15 cellular contexts compared by ENCODE assay signal in genomic region chr2:174343343-174343637, GRCh38. TPM values are rescaled to one million over a fixed set of nuclear protein-coding genes. Genes with fewer than 3 reads are reported as not detected.
DNase-seq lines count a peak whose midpoint lies in the region; ATAC-seq and TF ChIP-seq lines count a peak whose summit lies in the region.
"Had no signal": no experiment of that assay in that cellular context is flagged by ENCODE, and none has a peak within 500 bp of the region (broad histone marks: within the 10 kb centered on the region; RNA-seq: fewer than 3 reads in every experiment).

No MANE protein-coding gene starts in this region.

- no peak for DNase-seq in CD4-positive, alpha-beta T cell
- no peak for DNase-seq in GM23338 (ENCODE audit: low spot score)
- DNase-seq in activated naive CD8-positive, alpha-beta T cell treated with anti-CD3 and anti-CD28 coated beads, Interleukin-2, amount 50 U/mL, for 24 hours, result no peak
- DNase-seq in mesenchymal stem cell, result peak; percentile 18
- DNase-seq in DMS153 (lab: John Stamatoyannopoulos, UW), result no peak
- no peak for DNase-seq in Calu3
- DNase-seq in posterior vena cava (ENCODE audit: low spot score), result no peak
- DNase-seq: activated T-cell treated with anti-CD3 and anti-CD28 coated beads, Interleukin-2, amount 50 U/mL, for 4 hours; dorsolateral prefrontal cortex; SIG-M5 had no signal

- no peaks in the 10 kb centered on the region for H3K9me2 ChIP-seq in GM23338 (ENCODE audit: insufficient read depth)

- H3K4me1 Mint-ChIP-seq in CD4-positive, alpha-beta T cell (ENCODE audit: low read depth), result peaks cover 40% of the 10 kb centered on the region
- H3K4me1 Mint-ChIP-seq in GM23338 (peaks cover 54% of the 10 kb centered on the region), Calu3 (ENCODE audit: low read depth, unreplicated experiment) (peaks cover 14% of the 10 kb centered on the region)
- H3K4me1 Mint-ChIP-seq in activated naive CD8-positive, alpha-beta T cell treated with anti-CD3 and anti-CD28 coated beads, Interleukin-2, amount 50 U/mL, for 24 hours, result peaks cover 32% of the 10 kb centered on the region

- H2BK120ac ChIP-seq in mesenchymal stem cell (ENCODE audit: low read depth, low read length), result no peak overlapping the region

- ATAC-seq in CD4-positive, alpha-beta T cell (ENCODE audit: poor library complexity), result no peak
- ATAC-seq in GM23338, result no peak
- no peak for ATAC-seq in activated naive CD8-positive, alpha-beta T cell treated with anti-CD3 and anti-CD28 coated beads, Interleukin-2, amount 50 U/mL, for 24 hours
- no peak for ATAC-seq in HG03139 (IDR thresholded peaks at IDR 0.05; ENCODE audit: unreplicated experiment)
- ATAC-seq: activated T-cell treated with anti-CD3 and anti-CD28 coated beads, Interleukin-2, amount 50 U/mL, for 4 hours; stimulated activated memory B cell treated with anti-CD40 and anti-IgM and Interleukin-4, amounts not matched to agents 10 μg/mL and 1 μg/mL and 100 μg/mL, for 72 hours had no signal

- POLR2A ChIA-PET in CD4-positive, alpha-beta T cell (lab: Charles Lee), result interaction anchor here (0.8 kb wide), 1 partner anchor 52 kb away, joined by 3 read pairs; the partner anchor contains the start of gene SCRN3

- H3K4me3 Mint-ChIP-seq in CD4-positive, alpha-beta T cell, result peak overlapping the region; percentile 1
- H3K4me3 Mint-ChIP-seq in GM23338 (peak overlapping the region; percentile 72), Calu3 (ENCODE audit: low read depth, unreplicated experiment) (no peak overlapping the region)
- peak overlapping the region; percentile 42 for H3K4me3 Mint-ChIP-seq in activated naive CD8-positive, alpha-beta T cell treated with anti-CD3 and anti-CD28 coated beads, Interleukin-2, amount 50 U/mL, for 24 hours
- H3K4me3 Mint-ChIP-seq: activated T-cell treated with anti-CD3 and anti-CD28 coated beads, Interleukin-2, amount 50 U/mL, for 4 hours; stimulated activated memory B cell treated with anti-CD40 and anti-IgM and Interleukin-4, amounts not matched to agents 10 μg/mL and 1 μg/mL and 100 μg/mL, for 72 hours had no signal

- no peak overlapping the region for H3K9ac ChIP-seq in mesenchymal stem cell (ENCODE audit: low read length)
- H3K9ac ChIP-seq: BLaER1 treated with 17β-estradiol and CSF1 and Interleukin-3, amounts not matched to agents 10 nM and 100 nM had no signal

- no peak overlapping the region for H2BK15ac ChIP-seq in mesenchymal stem cell (ENCODE audit: low read depth, poor library complexity, severe bottlenecking)

- WGBS in mesenchymal stem cell, result under 1% methylated on average over 4 of the region's 7 CpGs

- H3K4me3 ChIP-seq in GM23338, result peak overlapping the region; percentile 66
- no peak overlapping the region for H3K4me3 ChIP-seq in mesenchymal stem cell (ENCODE audit: insufficient read depth in 1 of 2, low read depth in 1 of 2, low read length in 2 of 2)
- H3K4me3 ChIP-seq: ascending aorta, right atrium auricular region had no signal

- no peak overlapping the region for H2BK12ac ChIP-seq in mesenchymal stem cell (ENCODE audit: low read length in 2 of 2)

- no peak overlapping the region for H4K91ac ChIP-seq in mesenchymal stem cell (ENCODE audit: low read length)

- peaks cover 27% of the 10 kb centered on the region for H3K36me3 Mint-ChIP-seq in CD4-positive, alpha-beta T cell (ENCODE audit: low read depth)
- H3K36me3 Mint-ChIP-seq in GM23338 (ENCODE audit: low read depth), result peaks cover 4% of the 10 kb centered on the region
- H3K36me3 Mint-ChIP-seq in activated naive CD8-positive, alpha-beta T cell treated with anti-CD3 and anti-CD28 coated beads, Interleukin-2, amount 50 U/mL, for 24 hours (ENCODE audit: low read depth), result peaks cover 6% of the 10 kb centered on the region
- peaks cover 6% of the 10 kb centered on the region for H3K36me3 Mint-ChIP-seq in Calu3 (ENCODE audit: insufficient read depth, unreplicated experiment)

- peaks cover 75% of the 10 kb centered on the region for H3K27me3 ChIP-seq in CD4-positive, alpha-beta T cell (ENCODE audit: control insufficient read depth, insufficient read depth, low read length)
- peaks cover 79% of the 10 kb centered on the region for H3K27me3 ChIP-seq in GM23338 (ENCODE audit: insufficient read depth)
- peaks cover 60 to 62% of the 10 kb centered on the region in 2 experiments for H3K27me3 ChIP-seq in mesenchymal stem cell (ENCODE audit: control insufficient read depth in 1 of 2, insufficient read depth in 1 of 2, low read length in 2 of 2)

- CTCF ChIA-PET in CD4-positive, alpha-beta T cell (lab: Charles Lee), result no interaction called here
- CTCF ChIA-PET in Calu3 (lab: Charles Lee), result no interaction called here

- H3F3A ChIP-seq in GM23338 (replicated peaks; ENCODE audit: low read depth), result 0 out of 2 replicates have a peak, but pooled peaks cover 6% of the 10 kb centered on the region

- H3K4me2 ChIP-seq in GM23338, result peak overlapping the region; percentile 86
- H3K4me2 ChIP-seq in mesenchymal stem cell (ENCODE audit: low read length, poor library complexity, severe bottlenecking), result peak overlapping the region; percentile 39

- no TSS peak for BruUV-seq in Calu3 (replicated peaks; lab: Mats Ljungman, UMichigan)

- H3K4ac ChIP-seq in mesenchymal stem cell (ENCODE audit: low read depth in 1 of 2, low read length in 2 of 2), result no peak overlapping the region

- no peaks in the 10 kb centered on the region for H4K20me1 ChIP-seq in GM23338 (replicated peaks; ENCODE audit: insufficient read depth)

- H3K4me1 ChIP-seq in GM23338 (ENCODE audit: insufficient read depth), result peaks cover 49% of the 10 kb centered on the region
- H3K4me1 ChIP-seq in mesenchymal stem cell (ENCODE audit: control insufficient read depth, insufficient read depth, low read depth, low read length), result peaks cover 29% of the 10 kb centered on the region

- H3K27ac ChIP-seq in CD4-positive, alpha-beta T cell (ENCODE audit: low read depth, low read length), result no peak overlapping the region
- no peak overlapping the region for H3K27ac ChIP-seq in GM23338 (ENCODE audit: low read depth)
- H3K27ac ChIP-seq in mesenchymal stem cell (ENCODE audit: low read length, poor library complexity, severe bottlenecking), result no peak overlapping the region
- H3K27ac ChIP-seq: ascending aorta; BLaER1 treated with 17β-estradiol and CSF1 and Interleukin-3, amounts not matched to agents 10 nM and 100 nM; right atrium auricular region had no signal

- H3K18ac ChIP-seq in mesenchymal stem cell (ENCODE audit: low read depth in 1 of 2, low read length in 2 of 2), result no peak overlapping the region

- H3K79me1 ChIP-seq in mesenchymal stem cell (replicated peaks; ENCODE audit: low read length, poor library complexity, severe bottlenecking), result no peaks in the 10 kb centered on the region

- no peaks in the 10 kb centered on the region for H3K9me3 Mint-ChIP-seq in CD4-positive, alpha-beta T cell
- H3K9me3 Mint-ChIP-seq in GM23338 (peaks cover 3% of the 10 kb centered on the region; the same call in 1 of the 3 replicates), Calu3 (ENCODE audit: low read depth, unreplicated experiment) (no peaks in the 10 kb centered on the region)
- H3K9me3 Mint-ChIP-seq in activated naive CD8-positive, alpha-beta T cell treated with anti-CD3 and anti-CD28 coated beads, Interleukin-2, amount 50 U/mL, for 24 hours, result no peaks in the 10 kb centered on the region
- H3K9me3 Mint-ChIP-seq: activated T-cell treated with anti-CD3 and anti-CD28 coated beads, Interleukin-2, amount 50 U/mL, for 4 hours; stimulated activated memory B cell treated with anti-CD40 and anti-IgM and Interleukin-4, amounts not matched to agents 10 μg/mL and 1 μg/mL and 100 μg/mL, for 72 hours had no signal

- H3K23ac ChIP-seq in mesenchymal stem cell (ENCODE audit: low read length in 2 of 2), result no peak overlapping the region

- TF ChIP-seq CTCF in CD4-positive, alpha-beta T cell (IDR thresholded peaks at IDR 0.05), result no peak
- TF ChIP-seq CTCF in GM23338 (conservative IDR thresholded peaks at IDR 0.05; ENCODE audit: low read depth in 2 of 2) (no peak), Calu3 (IDR thresholded peaks at IDR 0.05; ENCODE audit: unreplicated experiment) (no peak)

- no peaks in the 10 kb centered on the region for H3K79me2 ChIP-seq in GM23338 (replicated peaks; ENCODE audit: insufficient read depth)

- H3K36me3 ChIP-seq in GM23338 (ENCODE audit: insufficient read depth) (no peaks in the 10 kb centered on the region), mesenchymal stem cell (ENCODE audit: control insufficient read depth in 1 of 2, insufficient read depth in 2 of 2, low read depth in 1 of 2, low read length in 2 of 2) (peaks cover 3 to 11% of the 10 kb centered on the region in 2 experiments)

- H2AFZ ChIP-seq in GM23338, result peak overlapping the region; percentile 90; the same call in 1 of the 2 replicates
- no peak overlapping the region for H2AFZ ChIP-seq in mesenchymal stem cell (ENCODE audit: low read depth, low read length)

- intact Hi-C loops in CD4-positive, alpha-beta T cell (cut with DNase I, micrococcal nuclease), result loop anchor here (5.0 to 10.0 kb wide), 4 partner anchors 96 to 1118 kb away; partner anchors contain the start of genes OLA1 (in 2 of the 2) and SP3 (in 2 of the 2)
- intact Hi-C loops in Calu3 (cut with micrococcal nuclease; ENCODE audit: unreplicated experiment), result loop anchor here (5.0 to 10.0 kb wide), 4 partner anchors 388 to 771 kb away; no protein-coding TSS in a partner anchor
- intact Hi-C loops in posterior vena cava (cut with DNase I), result loop anchor here (5.0 to 10.0 kb wide), 2 partner anchors 938 to 941 kb away; no protein-coding TSS in a partner anchor

- no peak overlapping the region for H3K14ac ChIP-seq in mesenchymal stem cell (ENCODE audit: low read length in 2 of 2)

- no peak overlapping the region for H3K27ac Mint-ChIP-seq in CD4-positive, alpha-beta T cell
- H3K27ac Mint-ChIP-seq in GM23338 (no peak overlapping the region), Calu3 (ENCODE audit: unreplicated experiment) (no peak overlapping the region)
- no peak overlapping the region for H3K27ac Mint-ChIP-seq in activated naive CD8-positive, alpha-beta T cell treated with anti-CD3 and anti-CD28 coated beads, Interleukin-2, amount 50 U/mL, for 24 hours
- H3K27ac Mint-ChIP-seq: stimulated activated memory B cell treated with anti-CD40 and anti-IgM and Interleukin-4, amounts not matched to agents 10 μg/mL and 1 μg/mL and 100 μg/mL, for 72 hours had no signal

- no peak overlapping the region for H2AK5ac ChIP-seq in mesenchymal stem cell (ENCODE audit: low read length, severe bottlenecking)

- no peak overlapping the region for H4K8ac ChIP-seq in mesenchymal stem cell (ENCODE audit: low read length)

- H3K9me3 ChIP-seq in CD4-positive, alpha-beta T cell (ENCODE audit: control insufficient read depth, low read length), result peaks cover 4% of the 10 kb centered on the region
- no peaks in the 10 kb centered on the region for H3K9me3 ChIP-seq in mesenchymal stem cell (ENCODE audit: control insufficient read depth, low read length)
- H3K9me3 ChIP-seq: ascending aorta; BLaER1 treated with 17β-estradiol and CSF1 and Interleukin-3, amounts not matched to agents 10 nM and 100 nM; right atrium auricular region had no signal

- peaks cover 74% of the 10 kb centered on the region for H3K27me3 Mint-ChIP-seq in CD4-positive, alpha-beta T cell
- H3K27me3 Mint-ChIP-seq in GM23338 (ENCODE audit: insufficient read depth, low read depth, poor library complexity) (peaks cover 71% of the 10 kb centered on the region), Calu3 (ENCODE audit: unreplicated experiment) (peaks cover 55% of the 10 kb centered on the region)
- peaks cover 59% of the 10 kb centered on the region for H3K27me3 Mint-ChIP-seq in activated naive CD8-positive, alpha-beta T cell treated with anti-CD3 and anti-CD28 coated beads, Interleukin-2, amount 50 U/mL, for 24 hours

- no peak overlapping the region for H2BK5ac ChIP-seq in mesenchymal stem cell (ENCODE audit: low read depth, low read length, poor library complexity, severe bottlenecking)

RNA-seq across cellular contexts. Expression of gene SP9, which starts 8.5 kb away (rescaled TPM):
- total RNA-seq in CD4-positive, alpha-beta T cell, result not detected
- 0.12 and 0.49 TPM in 2 replicates for total RNA-seq in GM23338 (2014; rRNA removed; shearing (Covaris generic))
- 0.14 TPM in 1 of 2 replicates, not detected in the other for polyA plus RNA-seq in GM23338 (2016; fragmentation: Nextera tagmentation; extraction: Ambion mirVana)
- polyA plus RNA-seq in mesenchymal stem cell (2013, experiment 1 of 2), result not detected
- polyA plus RNA-seq in mesenchymal stem cell (2013, experiment 2 of 2), result not detected
- total RNA-seq in Calu3 (2022), result not detected in 2 replicates
- not detected for total RNA-seq in posterior vena cava
- total RNA-seq: activated T-cell treated with anti-CD3 and anti-CD28 coated beads, Interleukin-2, amount 50 U/mL, for 4 hours; ascending aorta; right atrium auricular region had no signal

RNA-seq across cellular contexts. Expression of gene SCRN3, which starts 52.2 kb away (rescaled TPM):
- total RNA-seq in CD4-positive, alpha-beta T cell, result 1 to 10 TPM; 7.6 to 7.9 TPM
- total RNA-seq in GM23338 (2014; rRNA removed; shearing (Covaris generic)), result 8.1 and 9.6 TPM in 2 replicates
- 10.0 and 12.3 TPM in 2 replicates for polyA plus RNA-seq in GM23338 (2016; fragmentation: Nextera tagmentation; extraction: Ambion mirVana)
- polyA plus RNA-seq in mesenchymal stem cell (2013, experiment 1 of 2), result 16.9 TPM
- polyA plus RNA-seq in mesenchymal stem cell (2013, experiment 2 of 2), result 16.7 TPM
- total RNA-seq in Calu3 (2022), result 25.6 and 31.5 TPM in 2 replicates
- total RNA-seq in posterior vena cava, result 10 to 100 TPM; 19.3 to 21.8 TPM
